ENCODE assay signal across 8 cellular contexts in the genomic region with DNA sequence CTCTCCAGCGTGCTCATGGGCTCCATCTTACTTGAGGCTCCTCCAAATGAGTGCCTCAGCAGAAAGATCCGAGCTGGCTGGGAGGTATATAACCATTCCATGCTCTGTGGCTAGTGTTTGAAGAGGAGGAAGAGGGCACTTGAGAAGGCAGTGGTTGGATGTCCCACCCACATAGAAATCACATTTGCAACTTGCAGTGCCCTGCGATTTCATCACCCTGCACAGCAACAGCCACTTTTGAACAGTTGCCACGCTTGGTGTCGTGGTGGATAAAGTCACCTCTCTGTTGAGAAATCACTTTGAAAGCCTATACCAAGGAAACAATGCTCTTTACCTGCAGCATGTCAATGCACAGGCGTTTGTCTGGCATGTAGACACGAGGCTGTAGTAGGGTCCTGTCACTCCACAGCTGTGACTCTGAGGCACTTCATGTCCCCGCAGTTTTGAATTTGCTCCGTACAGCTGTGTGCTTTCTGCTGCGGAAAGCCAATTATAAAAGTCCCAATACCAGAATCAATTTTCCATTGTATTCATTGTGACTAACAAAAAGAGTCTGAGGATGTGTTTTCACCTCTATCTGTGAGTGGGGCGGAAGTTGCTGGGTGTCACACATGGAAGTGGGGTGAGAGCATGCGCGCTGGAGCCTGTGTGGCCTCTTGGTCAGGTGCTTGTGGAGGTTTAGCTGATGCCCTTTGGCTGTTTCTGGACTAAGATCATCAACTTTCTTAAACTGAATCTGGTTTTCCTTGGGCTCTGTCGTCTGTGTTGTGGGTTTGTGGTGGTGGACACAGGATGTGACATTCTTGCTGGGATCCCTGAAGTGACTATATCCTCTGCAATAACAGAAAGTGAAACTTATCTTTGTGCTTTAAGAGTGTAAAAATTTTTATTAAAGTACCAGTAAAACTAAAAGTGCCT. TPM values are rescaled to one million over a fixed set of nuclear protein-coding genes. Genes with fewer than 3 reads are reported as not detected.
DNase-seq lines count a peak whose midpoint lies in the region; ATAC-seq lines count a peak whose summit lies in the region.

No MANE protein-coding gene starts in this region.

- H3K27me3 Mint-ChIP-seq in activated naive CD8-positive, alpha-beta T cell treated with anti-CD3 and anti-CD28 coated beads for 36 hours, result no peaks in the 10 kb centered on the region

- H3K9me3 Mint-ChIP-seq in activated naive CD8-positive, alpha-beta T cell treated with anti-CD3 and anti-CD28 coated beads for 36 hours, result no peaks in the 10 kb centered on the region

- ATAC-seq in GM19025 (IDR thresholded peaks at IDR 0.05; ENCODE audit: low read depth, unreplicated experiment) (peak; percentile 24), HG03139 (IDR thresholded peaks at IDR 0.05; ENCODE audit: unreplicated experiment) (peak; percentile 24)

- H3K36me3 Mint-ChIP-seq in activated naive CD8-positive, alpha-beta T cell treated with anti-CD3 and anti-CD28 coated beads for 36 hours, result peaks cover 50% of the 10 kb centered on the region

- DNase-seq in SKM-1 (lab: John Stamatoyannopoulos, UW; ENCODE audit: unreplicated experiment) (peak; percentile 50), kidney tubule cell (ENCODE audit: low spot score) (peak; percentile 78), AG08395 (ENCODE audit: low spot score) (no peak), dedifferentiated amniotic fluid mesenchymal stem cell (ENCODE audit: extremely low spot score) (no peak)
- peak; percentile 84 for DNase-seq in activated naive CD8-positive, alpha-beta T cell treated with anti-CD3 and anti-CD28 coated beads for 36 hours
- peak; percentile 58 to 78 for DNase-seq in stimulated activated CD4-positive, alpha-beta T cell treated with anti-CD3 and anti-CD28 coated beads, Interleukin-4, amount 100 ng/mL, for 48 hours (ENCODE audit: low read depth in 2 of 2)

- peak overlapping the region; percentile 98 for H3K4me3 Mint-ChIP-seq in activated naive CD8-positive, alpha-beta T cell treated with anti-CD3 and anti-CD28 coated beads for 36 hours

- peak overlapping the region; percentile 100 for H3K27ac Mint-ChIP-seq in activated naive CD8-positive, alpha-beta T cell treated with anti-CD3 and anti-CD28 coated beads for 36 hours

- peaks cover 40% of the 10 kb centered on the region for H3K4me1 Mint-ChIP-seq in activated naive CD8-positive, alpha-beta T cell treated with anti-CD3 and anti-CD28 coated beads for 36 hours

RNA-seq across cellular contexts. Expression of a gene that starts 2.8 kb away (rescaled TPM):
- 100 to 1,000 TPM; 201 to 207 TPM for total RNA-seq in activated naive CD8-positive, alpha-beta T cell treated with anti-CD3 and anti-CD28 coated beads for 36 hours

RNA-seq across cellular contexts. Expression of a gene that starts 35.3 kb away (rescaled TPM):
- total RNA-seq in activated naive CD8-positive, alpha-beta T cell treated with anti-CD3 and anti-CD28 coated beads for 36 hours, result not detected

RNA-seq across cellular contexts. Expression of a gene that starts 41.9 kb away (rescaled TPM):
- total RNA-seq in activated naive CD8-positive, alpha-beta T cell treated with anti-CD3 and anti-CD28 coated beads for 36 hours, result not detected

Comparison
In these comparisons a context has a peak if more than half of its experiments do, and no peak if none do; other contexts are left out.
1. DNase-seq: peak in SKM-1 (single experiment), activated naive CD8-positive, alpha-beta T cell treated with anti-CD3 and anti-CD28 coated beads for 36 hours (single experiment), kidney tubule cell (single experiment) and stimulated activated CD4-positive, alpha-beta T cell treated with anti-CD3 and anti-CD28 coated beads, Interleukin-4, amount 100 ng/mL, for 48 hours (2 of 2); none in AG08395 (single experiment) and dedifferentiated amniotic fluid mesenchymal stem cell (single experiment).